Comparison of ENCODE assay signal across 1 cellular context in the genomic region with DNA sequence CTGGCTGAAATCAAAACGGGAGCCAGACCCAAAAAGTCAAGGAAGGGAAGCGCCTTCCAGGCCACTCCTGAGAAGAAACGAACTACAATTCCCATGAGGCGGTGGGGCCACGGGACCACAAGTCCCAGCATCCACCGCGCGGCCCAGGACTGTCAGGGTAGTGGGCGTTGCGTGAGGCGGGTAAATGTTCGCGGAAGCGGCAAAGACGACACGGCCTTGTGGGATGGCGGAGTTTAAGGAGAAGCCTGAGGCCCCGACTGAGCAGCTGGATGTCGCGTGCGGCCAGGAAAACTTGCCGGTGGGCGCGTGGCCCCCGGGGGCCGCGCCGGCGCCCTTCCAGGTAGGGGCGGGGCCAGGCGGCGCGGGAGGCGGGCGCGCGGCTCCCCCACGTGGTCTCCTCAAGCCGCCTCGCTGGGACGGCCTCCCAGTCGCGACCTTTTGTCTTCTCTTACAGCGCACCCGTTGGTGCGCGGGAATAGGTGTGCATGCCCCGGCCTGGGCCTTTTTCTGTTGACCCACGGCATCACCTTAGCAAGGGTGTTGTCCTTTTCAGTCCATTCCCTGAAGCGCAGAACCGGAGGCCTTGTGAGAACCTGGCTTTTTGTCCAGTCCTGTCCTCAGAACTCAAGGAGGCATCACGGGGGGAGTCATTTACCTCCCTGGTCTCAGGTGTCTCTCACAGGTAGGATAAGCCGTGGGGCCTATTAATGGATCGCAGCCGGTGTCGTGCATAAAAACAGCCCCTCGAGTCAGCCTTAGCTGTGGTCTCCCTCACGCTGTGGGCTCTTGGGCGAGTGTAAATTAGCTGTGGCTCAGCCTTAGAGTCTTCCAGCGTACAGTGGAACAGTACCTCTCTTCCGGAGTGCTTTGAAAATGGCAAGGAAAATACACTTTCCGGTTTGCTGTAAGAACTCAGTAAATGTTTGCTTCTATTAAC.
TF ChIP-seq lines count a peak whose summit lies in the region.

A gene (plus strand): TSS at position 183 of the 937 bp plus-strand sequence. CDS start 2 bp downstream, at position 185.

TF ChIP-seq in HepG2, 621 proteins besides CTCF, POLR2A, EP300 and RAD21 (continued from another document and continues in another):
- TF ChIP-seq, protein P1, sequence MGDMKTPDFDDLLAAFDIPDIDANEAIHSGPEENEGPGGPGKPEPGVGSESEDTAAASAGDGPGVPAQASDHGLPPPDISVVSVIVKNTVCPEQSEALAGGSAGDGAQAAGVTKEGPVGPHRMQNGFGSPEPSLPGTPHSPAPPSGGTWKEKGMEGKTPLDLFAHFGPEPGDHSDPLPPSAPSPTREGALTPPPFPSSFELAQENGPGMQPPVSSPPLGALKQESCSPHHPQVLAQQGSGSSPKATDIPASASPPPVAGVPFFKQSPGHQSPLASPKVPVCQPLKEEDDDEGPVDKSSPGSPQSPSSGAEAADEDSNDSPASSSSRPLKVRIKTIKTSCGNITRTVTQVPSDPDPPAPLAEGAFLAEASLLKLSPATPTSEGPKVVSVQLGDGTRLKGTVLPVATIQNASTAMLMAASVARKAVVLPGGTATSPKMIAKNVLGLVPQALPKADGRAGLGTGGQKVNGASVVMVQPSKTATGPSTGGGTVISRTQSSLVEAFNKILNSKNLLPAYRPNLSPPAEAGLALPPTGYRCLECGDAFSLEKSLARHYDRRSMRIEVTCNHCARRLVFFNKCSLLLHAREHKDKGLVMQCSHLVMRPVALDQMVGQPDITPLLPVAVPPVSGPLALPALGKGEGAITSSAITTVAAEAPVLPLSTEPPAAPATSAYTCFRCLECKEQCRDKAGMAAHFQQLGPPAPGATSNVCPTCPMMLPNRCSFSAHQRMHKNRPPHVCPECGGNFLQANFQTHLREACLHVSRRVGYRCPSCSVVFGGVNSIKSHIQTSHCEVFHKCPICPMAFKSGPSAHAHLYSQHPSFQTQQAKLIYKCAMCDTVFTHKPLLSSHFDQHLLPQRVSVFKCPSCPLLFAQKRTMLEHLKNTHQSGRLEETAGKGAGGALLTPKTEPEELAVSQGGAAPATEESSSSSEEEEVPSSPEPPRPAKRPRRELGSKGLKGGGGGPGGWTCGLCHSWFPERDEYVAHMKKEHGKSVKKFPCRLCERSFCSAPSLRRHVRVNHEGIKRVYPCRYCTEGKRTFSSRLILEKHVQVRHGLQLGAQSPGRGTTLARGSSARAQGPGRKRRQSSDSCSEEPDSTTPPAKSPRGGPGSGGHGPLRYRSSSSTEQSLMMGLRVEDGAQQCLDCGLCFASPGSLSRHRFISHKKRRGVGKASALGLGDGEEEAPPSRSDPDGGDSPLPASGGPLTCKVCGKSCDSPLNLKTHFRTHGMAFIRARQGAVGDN (CRISPR knock-in tag; IDR thresholded peaks at IDR 0.05) = peak; percentile 87
- TF ChIP-seq NAIF1 (CRISPR knock-in tag; IDR thresholded peaks at IDR 0.05; ENCODE audit: borderline replicate concordance) (no peak), ZSCAN30 (CRISPR knock-in tag; IDR thresholded peaks at IDR 0.05) (no peak), JUND (CRISPR knock-in tag; IDR thresholded peaks at IDR 0.05) (0 out of 2 replicates have a peak, but pooled peaks have one; percentile 29), CHD2 (IDR thresholded peaks at IDR 0.05; ENCODE audit: low read depth, low read length) (no peak), JDP2 (CRISPR knock-in tag; IDR thresholded peaks at IDR 0.05; ENCODE audit: borderline replicate concordance) (no peak), TBX3 (IDR thresholded peaks at IDR 0.05; ENCODE audit: borderline replicate concordance) (no peak), HNRNPH1 (optimal IDR thresholded peaks at IDR 0.05; ENCODE audit: low read depth, low read length) (no peak), ETV6 (CRISPR knock-in tag; conservative IDR thresholded peaks at IDR 0.05) (no peak), NFYB (CRISPR knock-in tag; IDR thresholded peaks at IDR 0.05) (no peak), POLR2AphosphoS2 (IDR thresholded peaks at IDR 0.05; ENCODE audit: low read depth, low read length) (no peak), ZNF775 (CRISPR knock-in tag; IDR thresholded peaks at IDR 0.05; ENCODE audit: borderline replicate concordance) (no peak), ATF1 (CRISPR knock-in tag; IDR thresholded peaks at IDR 0.05) (no peak), RFX1 (IDR thresholded peaks at IDR 0.05) (no peak), ERF (CRISPR knock-in tag; IDR thresholded peaks at IDR 0.05) (peak; percentile 80), NFYC (CRISPR knock-in tag; IDR thresholded peaks at IDR 0.05) (no peak; the same call in 1 of the 2 replicates), CREB1 (IDR thresholded peaks at IDR 0.05) (no peak), CREB1 (CRISPR knock-in tag; IDR thresholded peaks at IDR 0.05) (no peak), ZNF850 (CRISPR knock-in tag; conservative IDR thresholded peaks at IDR 0.05) (no peak), ZMYM4 (CRISPR knock-in tag; IDR thresholded peaks at IDR 0.05) (peak; percentile 75), CENPX (CRISPR knock-in tag; IDR thresholded peaks at IDR 0.05) (no peak), FOXK2 (IDR thresholded peaks at IDR 0.05) (no peak)
- TF ChIP-seq, protein P2, sequence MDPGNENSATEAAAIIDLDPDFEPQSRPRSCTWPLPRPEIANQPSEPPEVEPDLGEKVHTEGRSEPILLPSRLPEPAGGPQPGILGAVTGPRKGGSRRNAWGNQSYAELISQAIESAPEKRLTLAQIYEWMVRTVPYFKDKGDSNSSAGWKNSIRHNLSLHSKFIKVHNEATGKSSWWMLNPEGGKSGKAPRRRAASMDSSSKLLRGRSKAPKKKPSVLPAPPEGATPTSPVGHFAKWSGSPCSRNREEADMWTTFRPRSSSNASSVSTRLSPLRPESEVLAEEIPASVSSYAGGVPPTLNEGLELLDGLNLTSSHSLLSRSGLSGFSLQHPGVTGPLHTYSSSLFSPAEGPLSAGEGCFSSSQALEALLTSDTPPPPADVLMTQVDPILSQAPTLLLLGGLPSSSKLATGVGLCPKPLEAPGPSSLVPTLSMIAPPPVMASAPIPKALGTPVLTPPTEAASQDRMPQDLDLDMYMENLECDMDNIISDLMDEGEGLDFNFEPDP (CRISPR knock-in tag; conservative IDR thresholded peaks at IDR 0.05) = no peak
- TF ChIP-seq, protein P3, sequence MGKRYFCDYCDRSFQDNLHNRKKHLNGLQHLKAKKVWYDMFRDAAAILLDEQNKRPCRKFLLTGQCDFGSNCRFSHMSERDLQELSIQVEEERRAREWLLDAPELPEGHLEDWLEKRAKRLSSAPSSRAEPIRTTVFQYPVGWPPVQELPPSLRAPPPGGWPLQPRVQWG (CRISPR knock-in tag; IDR thresholded peaks at IDR 0.05; ENCODE audit: borderline replicate concordance, low read depth) = no peak
- TF ChIP-seq, protein P4, sequence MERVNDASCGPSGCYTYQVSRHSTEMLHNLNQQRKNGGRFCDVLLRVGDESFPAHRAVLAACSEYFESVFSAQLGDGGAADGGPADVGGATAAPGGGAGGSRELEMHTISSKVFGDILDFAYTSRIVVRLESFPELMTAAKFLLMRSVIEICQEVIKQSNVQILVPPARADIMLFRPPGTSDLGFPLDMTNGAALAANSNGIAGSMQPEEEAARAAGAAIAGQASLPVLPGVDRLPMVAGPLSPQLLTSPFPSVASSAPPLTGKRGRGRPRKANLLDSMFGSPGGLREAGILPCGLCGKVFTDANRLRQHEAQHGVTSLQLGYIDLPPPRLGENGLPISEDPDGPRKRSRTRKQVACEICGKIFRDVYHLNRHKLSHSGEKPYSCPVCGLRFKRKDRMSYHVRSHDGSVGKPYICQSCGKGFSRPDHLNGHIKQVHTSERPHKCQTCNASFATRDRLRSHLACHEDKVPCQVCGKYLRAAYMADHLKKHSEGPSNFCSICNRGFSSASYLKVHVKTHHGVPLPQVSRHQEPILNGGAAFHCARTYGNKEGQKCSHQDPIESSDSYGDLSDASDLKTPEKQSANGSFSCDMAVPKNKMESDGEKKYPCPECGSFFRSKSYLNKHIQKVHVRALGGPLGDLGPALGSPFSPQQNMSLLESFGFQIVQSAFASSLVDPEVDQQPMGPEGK (CRISPR knock-in tag; IDR thresholded peaks at IDR 0.05) = peak; percentile 77
- TF ChIP-seq, protein P5, sequence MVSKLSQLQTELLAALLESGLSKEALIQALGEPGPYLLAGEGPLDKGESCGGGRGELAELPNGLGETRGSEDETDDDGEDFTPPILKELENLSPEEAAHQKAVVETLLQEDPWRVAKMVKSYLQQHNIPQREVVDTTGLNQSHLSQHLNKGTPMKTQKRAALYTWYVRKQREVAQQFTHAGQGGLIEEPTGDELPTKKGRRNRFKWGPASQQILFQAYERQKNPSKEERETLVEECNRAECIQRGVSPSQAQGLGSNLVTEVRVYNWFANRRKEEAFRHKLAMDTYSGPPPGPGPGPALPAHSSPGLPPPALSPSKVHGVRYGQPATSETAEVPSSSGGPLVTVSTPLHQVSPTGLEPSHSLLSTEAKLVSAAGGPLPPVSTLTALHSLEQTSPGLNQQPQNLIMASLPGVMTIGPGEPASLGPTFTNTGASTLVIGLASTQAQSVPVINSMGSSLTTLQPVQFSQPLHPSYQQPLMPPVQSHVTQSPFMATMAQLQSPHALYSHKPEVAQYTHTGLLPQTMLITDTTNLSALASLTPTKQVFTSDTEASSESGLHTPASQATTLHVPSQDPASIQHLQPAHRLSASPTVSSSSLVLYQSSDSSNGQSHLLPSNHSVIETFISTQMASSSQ (IDR thresholded peaks at IDR 0.05; ENCODE audit: low read depth) = no peak
- TF ChIP-seq, protein P5 (CRISPR knock-in tag; IDR thresholded peaks at IDR 0.05; ENCODE audit: borderline replicate concordance) = no peak
- TF ChIP-seq, protein P6, sequence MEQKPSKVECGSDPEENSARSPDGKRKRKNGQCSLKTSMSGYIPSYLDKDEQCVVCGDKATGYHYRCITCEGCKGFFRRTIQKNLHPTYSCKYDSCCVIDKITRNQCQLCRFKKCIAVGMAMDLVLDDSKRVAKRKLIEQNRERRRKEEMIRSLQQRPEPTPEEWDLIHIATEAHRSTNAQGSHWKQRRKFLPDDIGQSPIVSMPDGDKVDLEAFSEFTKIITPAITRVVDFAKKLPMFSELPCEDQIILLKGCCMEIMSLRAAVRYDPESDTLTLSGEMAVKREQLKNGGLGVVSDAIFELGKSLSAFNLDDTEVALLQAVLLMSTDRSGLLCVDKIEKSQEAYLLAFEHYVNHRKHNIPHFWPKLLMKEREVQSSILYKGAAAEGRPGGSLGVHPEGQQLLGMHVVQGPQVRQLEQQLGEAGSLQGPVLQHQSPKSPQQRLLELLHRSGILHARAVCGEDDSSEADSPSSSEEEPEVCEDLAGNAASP (CRISPR knock-in tag; IDR thresholded peaks at IDR 0.05; ENCODE audit: borderline replicate concordance) = no peak
- TF ChIP-seq, protein P7, sequence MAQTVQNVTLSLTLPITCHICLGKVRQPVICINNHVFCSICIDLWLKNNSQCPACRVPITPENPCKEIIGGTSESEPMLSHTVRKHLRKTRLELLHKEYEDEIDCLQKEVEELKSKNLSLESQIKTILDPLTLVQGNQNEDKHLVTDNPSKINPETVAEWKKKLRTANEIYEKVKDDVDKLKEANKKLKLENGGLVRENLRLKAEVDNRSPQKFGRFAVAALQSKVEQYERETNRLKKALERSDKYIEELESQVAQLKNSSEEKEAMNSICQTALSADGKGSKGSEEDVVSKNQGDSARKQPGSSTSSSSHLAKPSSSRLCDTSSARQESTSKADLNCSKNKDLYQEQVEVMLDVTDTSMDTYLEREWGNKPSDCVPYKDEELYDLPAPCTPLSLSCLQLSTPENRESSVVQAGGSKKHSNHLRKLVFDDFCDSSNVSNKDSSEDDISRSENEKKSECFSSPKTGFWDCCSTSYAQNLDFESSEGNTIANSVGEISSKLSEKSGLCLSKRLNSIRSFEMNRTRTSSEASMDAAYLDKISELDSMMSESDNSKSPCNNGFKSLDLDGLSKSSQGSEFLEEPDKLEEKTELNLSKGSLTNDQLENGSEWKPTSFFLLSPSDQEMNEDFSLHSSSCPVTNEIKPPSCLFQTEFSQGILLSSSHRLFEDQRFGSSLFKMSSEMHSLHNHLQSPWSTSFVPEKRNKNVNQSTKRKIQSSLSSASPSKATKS (CRISPR knock-in tag; IDR thresholded peaks at IDR 0.05) = no peak
- TF ChIP-seq, protein P8, sequence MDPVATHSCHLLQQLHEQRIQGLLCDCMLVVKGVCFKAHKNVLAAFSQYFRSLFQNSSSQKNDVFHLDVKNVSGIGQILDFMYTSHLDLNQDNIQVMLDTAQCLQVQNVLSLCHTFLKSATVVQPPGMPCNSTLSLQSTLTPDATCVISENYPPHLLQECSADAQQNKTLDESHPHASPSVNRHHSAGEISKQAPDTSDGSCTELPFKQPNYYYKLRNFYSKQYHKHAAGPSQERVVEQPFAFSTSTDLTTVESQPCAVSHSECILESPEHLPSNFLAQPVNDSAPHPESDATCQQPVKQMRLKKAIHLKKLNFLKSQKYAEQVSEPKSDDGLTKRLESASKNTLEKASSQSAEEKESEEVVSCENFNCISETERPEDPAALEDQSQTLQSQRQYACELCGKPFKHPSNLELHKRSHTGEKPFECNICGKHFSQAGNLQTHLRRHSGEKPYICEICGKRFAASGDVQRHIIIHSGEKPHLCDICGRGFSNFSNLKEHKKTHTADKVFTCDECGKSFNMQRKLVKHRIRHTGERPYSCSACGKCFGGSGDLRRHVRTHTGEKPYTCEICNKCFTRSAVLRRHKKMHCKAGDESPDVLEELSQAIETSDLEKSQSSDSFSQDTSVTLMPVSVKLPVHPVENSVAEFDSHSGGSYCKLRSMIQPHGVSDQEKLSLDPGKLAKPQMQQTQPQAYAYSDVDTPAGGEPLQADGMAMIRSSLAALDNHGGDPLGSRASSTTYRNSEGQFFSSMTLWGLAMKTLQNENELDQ (CRISPR knock-in tag; IDR thresholded peaks at IDR 0.05; ENCODE audit: borderline replicate concordance) = no peak
